ENCODE assay signal across 1 cellular context in the genomic region with DNA sequence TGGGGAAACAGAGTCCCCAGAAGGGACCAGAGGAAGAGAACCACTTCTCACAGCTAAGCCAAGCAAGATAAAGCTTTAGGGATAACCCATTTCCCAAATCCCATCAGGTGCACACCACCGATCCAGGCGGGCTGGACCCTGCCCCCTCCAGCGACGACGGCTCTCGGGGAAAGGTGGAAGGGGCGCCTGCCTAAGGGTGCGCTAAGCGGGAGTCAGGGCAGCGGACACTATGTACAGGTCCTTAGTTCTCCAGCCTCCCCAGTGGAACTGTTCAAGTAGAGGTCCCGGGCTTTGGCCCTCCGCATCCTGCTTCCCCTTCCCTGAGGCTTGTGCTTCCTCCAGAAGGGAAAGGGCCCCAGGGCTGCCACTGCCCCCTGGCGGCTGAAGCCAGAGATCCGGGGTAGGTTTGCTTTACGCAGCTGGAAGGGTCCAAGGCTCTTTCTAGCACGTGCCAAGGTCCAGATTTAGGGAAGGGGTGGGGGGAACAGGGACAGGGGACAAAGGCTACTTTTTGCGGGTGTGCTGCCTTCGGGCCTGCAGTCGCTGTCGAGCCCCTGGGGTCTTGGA. TPM values are rescaled to one million over a fixed set of nuclear protein-coding genes. Genes with fewer than 3 reads are reported as not detected.
"Had no signal": no experiment of that assay in that cellular context is flagged by ENCODE, and none has a peak within 500 bp of the region (broad histone marks: within the 10 kb centered on the region; RNA-seq: fewer than 3 reads in every experiment).

No MANE protein-coding gene starts in this region.

RNA-seq across cellular contexts. Expression of gene TRIM73, which starts 22.9 kb away (rescaled TPM):
- total RNA-seq: kidney epithelial cell had no signal
